ENCODE assay signal across 17 cellular contexts in genomic region chr10:5854178-5854570, GRCh38.
"Had no signal": no experiment of that assay in that cellular context is flagged by ENCODE, and none has a peak within 500 bp of the region (broad histone marks: within the 10 kb centered on the region; RNA-seq: fewer than 3 reads in every experiment).

No MANE protein-coding gene starts in this region.

- H3K4me1 ChIP-seq: parathyroid adenoma, right atrium auricular region, testis, transverse colon had no signal

- H3K36me3 ChIP-seq: brain microvascular endothelial cell, right atrium auricular region, transverse colon, WERI-Rb-1 had no signal

- H3K79me2 ChIP-seq: parathyroid adenoma had no signal

- H3K9me3 ChIP-seq: right atrium auricular region, testis, transverse colon had no signal

- H3K27ac ChIP-seq: brain microvascular endothelial cell, parathyroid adenoma, right atrium auricular region, testis, transverse colon, WERI-Rb-1 had no signal

- H3K9ac ChIP-seq: parathyroid adenoma had no signal

- H2AFZ ChIP-seq: parathyroid adenoma had no signal

- H3K27me3 ChIP-seq: brain microvascular endothelial cell, right atrium auricular region, testis, transverse colon had no signal

- DNase-seq: activated CD4-positive, alpha-beta T cell treated with anti-CD3 and anti-CD28 coated beads, Interleukin-2, amount 50 U/mL, for 1 hour; activated CD4-positive, CD25-positive, alpha-beta regulatory T cell treated with anti-CD3 and anti-CD28 coated beads, Interleukin-2, amount 50 U/mL, for 72 hours; activated gamma-delta T cell treated with Interleukin-2 at 50 U/mL for 16 hours; activated naive CD4-positive, alpha-beta T cell treated with anti-CD3 and anti-CD28 coated beads, Interleukin-2, amount 50 U/mL, for 16 hours; activated T-cell treated with anti-CD3 and anti-CD28 coated beads, Interleukin-2, amount 50 U/mL, for 4 hours; amniotic stem cell; caudate nucleus; foreskin melanocyte; occipital lobe; stimulated activated naive CD4-positive, alpha-beta T cell treated with Interleukin-2 at 50 U/mL for 16 hours; T-helper 9 cell; testis; transverse colon; WERI-Rb-1 had no signal

- H3K4me3 ChIP-seq: right atrium auricular region, testis, transverse colon had no signal
